12 cellular contexts compared by ENCODE assay signal in the genomic region with DNA sequence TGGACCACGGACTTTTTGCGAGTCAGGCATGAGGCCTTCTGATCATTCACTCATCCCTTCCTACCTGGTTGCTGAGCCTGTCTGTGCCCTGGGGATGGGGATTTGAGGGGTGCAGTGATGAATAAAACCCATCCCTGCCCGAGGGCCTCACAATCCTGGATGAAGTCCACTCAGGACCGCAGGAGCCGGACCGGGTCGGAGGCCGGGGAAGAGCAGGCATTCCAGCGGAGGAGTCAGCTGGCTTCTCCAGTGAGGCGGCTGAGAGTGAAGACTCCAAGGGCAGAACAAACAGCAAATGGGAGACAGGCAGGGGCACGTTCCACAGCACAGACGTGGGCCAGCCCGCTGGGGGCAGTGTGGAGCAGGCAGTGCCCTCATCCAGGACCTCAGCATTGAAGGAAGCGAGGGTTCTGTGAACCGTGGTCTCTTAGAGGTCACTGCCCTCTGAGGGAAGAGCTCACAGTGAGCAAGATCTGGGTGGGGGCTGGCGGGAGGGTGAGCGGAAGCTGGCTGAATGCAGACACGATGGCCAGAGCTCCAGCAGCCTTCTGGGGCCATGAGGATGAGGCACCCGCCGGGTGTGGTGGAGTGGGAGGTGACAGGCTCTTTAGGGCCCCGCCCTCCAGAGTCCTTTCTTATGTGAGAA. TPM values are rescaled to one million over a fixed set of nuclear protein-coding genes. Genes with fewer than 3 reads are reported as not detected.
A peak's percentile ranks its signal among the peaks of the same experiment; 100 is the strongest.
DNase-seq lines count a peak whose midpoint lies in the region; ATAC-seq and TF ChIP-seq lines count a peak whose summit lies in the region.
"Had no signal": no experiment of that assay in that cellular context is flagged by ENCODE, and none has a peak within 500 bp of the region (broad histone marks: within the 10 kb centered on the region; RNA-seq: fewer than 3 reads in every experiment).

No MANE protein-coding gene starts in this region.

- TF ChIP-seq CTCF in C4-2B (conservative IDR thresholded peaks at IDR 0.05) (peak; percentile 64), GM12875 (IDR thresholded peaks at IDR 0.05; ENCODE audit: borderline replicate concordance, insufficient read depth, low read depth, low read length) (peak; percentile 61)

- H3K27ac ChIP-seq in C4-2B = no peak overlapping the region
- H3K27ac ChIP-seq: Peyer's patch had no signal

- no peak overlapping the region for H3K4me3 ChIP-seq in GM12875 (ENCODE audit: low read depth, low read length)
- H3K4me3 ChIP-seq: Peyer's patch, smooth muscle cell had no signal

- in situ Hi-C loops in SK-MEL-5 (cut with HindIII; ENCODE audit: low pct_unique_long_range_greater_than_20kb, low sequenced_read_pairs) = no loop called here

- DNase-seq in SK-MEL-5 (ENCODE audit: low read depth, low spot score) = peak; percentile 45
- DNase-seq in left kidney (ENCODE audit: low read depth, low spot score) = peak; percentile 19
- DNase-seq in NCI-H1092 treated with DMSO at 0.1 percent for 48 hours (lab: John Stamatoyannopoulos, UW) = no peak
- DNase-seq in anterior cingulate cortex (lab: John Stamatoyannopoulos, UW) = no peak
- DNase-seq: NCI-H1930 had no signal

- ATAC-seq in HG02763 (IDR thresholded peaks at IDR 0.05; ENCODE audit: unreplicated experiment) (no peak), GM18867 (IDR thresholded peaks at IDR 0.05; ENCODE audit: unreplicated experiment) (no peak)
- ATAC-seq: stimulated activated memory B cell treated with anti-CD40 and anti-IgM and Interleukin-4, amounts not matched to agents 10 μg/mL and 1 μg/mL and 100 μg/mL, for 72 hours had no signal

RNA-seq across cellular contexts. Expression of gene LRRC3, which starts 10.9 kb away (rescaled TPM):
- 1.5 TPM in 2 replicates for total RNA-seq in SK-MEL-5 (2014; rRNA removed; shearing (Covaris generic))
- 3.7 and 5.4 TPM in 2 replicates for polyA plus RNA-seq in SK-MEL-5 (2015; cell fraction: cytosol; rRNA removed)
- polyA plus RNA-seq in SK-MEL-5 (2015; cell fraction: nucleus; rRNA removed) = 1.4 and 2.2 TPM in 2 replicates

Comparison
In these comparisons a context has a peak if more than half of its experiments do, and no peak if none do; other contexts are left out.
1. DNase-seq: peak in SK-MEL-5 (single experiment) and left kidney (single experiment); none in NCI-H1092 treated with DMSO at 0.1 percent for 48 hours (single experiment) and anterior cingulate cortex (0 of 58).